In the genomic region with DNA sequence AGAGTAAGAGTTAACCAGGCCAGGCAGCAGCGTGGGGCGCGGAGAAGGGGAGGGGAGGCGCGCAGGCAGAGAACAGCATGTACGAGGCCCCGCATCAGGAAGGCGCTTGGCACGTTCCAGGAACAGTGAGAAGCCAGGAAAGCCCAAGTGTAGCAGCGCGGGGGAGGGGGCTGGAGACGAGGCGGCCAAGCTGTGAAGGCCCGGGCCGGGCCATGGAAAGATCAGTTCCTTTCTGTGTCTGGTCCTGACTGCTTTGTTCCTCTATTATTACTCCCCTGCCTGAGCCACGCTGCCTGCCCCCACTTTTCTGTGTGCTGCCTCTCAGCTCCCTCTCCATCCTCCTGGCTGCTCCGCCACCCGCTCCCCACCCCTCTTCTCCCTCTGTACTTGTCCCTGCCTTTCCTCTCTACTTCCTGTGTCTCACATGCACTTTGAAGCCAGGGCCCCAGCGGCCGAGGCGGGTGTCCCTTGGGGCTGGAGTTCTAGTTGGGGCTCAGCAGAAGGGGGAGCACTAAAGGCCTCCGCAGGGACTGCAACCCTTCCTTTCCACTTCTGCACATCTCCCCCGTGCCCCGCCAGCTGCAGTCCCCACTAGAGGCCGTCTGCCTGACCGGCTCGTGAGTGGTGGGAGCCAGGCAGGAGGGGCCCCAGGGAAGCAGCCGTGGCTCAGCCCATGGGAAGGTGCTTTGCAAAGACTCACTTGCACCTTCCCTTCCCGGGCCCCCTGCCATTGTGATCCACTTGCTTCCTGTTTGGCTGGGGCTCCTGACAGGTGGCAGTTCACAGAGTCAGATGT, we compare ENCODE assay signal across 9 cellular contexts.
DNase-seq lines count a peak whose midpoint lies in the region; ATAC-seq and TF ChIP-seq lines count a peak whose summit lies in the region.
"Had no signal": no experiment of that assay in that cellular context is flagged by ENCODE, and none has a peak within 500 bp of the region (broad histone marks: within the 10 kb centered on the region; RNA-seq: fewer than 3 reads in every experiment).

No MANE protein-coding gene starts in this region.

- DNase-seq in COLO668 (lab: John Stamatoyannopoulos, UW; ENCODE audit: unreplicated experiment) (peak; percentile 42), UCSD-AML1 (lab: John Stamatoyannopoulos, UW; ENCODE audit: unreplicated experiment) (peak; percentile 72), glutamatergic neuron (peak; percentile 66), omental fat pad (ENCODE audit: low spot score) (peak; percentile 51), HUDEP-2 (lab: John Stamatoyannopoulos, UW; ENCODE audit: unreplicated experiment in 76 of 76) (no peak), HPDE6-E6E7 (ENCODE audit: extremely low spot score) (no peak)
- DNase-seq in activated CD4-positive, alpha-beta T cell treated with anti-CD3 and anti-CD28 coated beads, Interleukin-2, amount 50 U/mL, for 48 hours = no peak
- DNase-seq: activated naive CD4-positive, alpha-beta T cell had no signal

- peak; percentile 95 for ATAC-seq in omental fat pad (ENCODE audit: low FRiP score)
- ATAC-seq in GM18511 (IDR thresholded peaks at IDR 0.05; ENCODE audit: unreplicated experiment) = no peak

- H3K27ac Mint-ChIP-seq in glutamatergic neuron (ENCODE audit: unreplicated experiment) = no peak overlapping the region

- peaks cover 9% of the 10 kb centered on the region for H3K27me3 Mint-ChIP-seq in glutamatergic neuron (ENCODE audit: unreplicated experiment)

- TF ChIP-seq CTCF in glutamatergic neuron (IDR thresholded peaks at IDR 0.05; ENCODE audit: partially characterized antibody, unreplicated experiment) (no peak), omental fat pad (IDR thresholded peaks at IDR 0.05) (no peak)

- H3K4me1 Mint-ChIP-seq in glutamatergic neuron (ENCODE audit: low read depth, unreplicated experiment) = peaks cover 10% of the 10 kb centered on the region

- H3K36me3 Mint-ChIP-seq in glutamatergic neuron (ENCODE audit: unreplicated experiment) = no peaks in the 10 kb centered on the region

- no peaks in the 10 kb centered on the region for H3K9me3 Mint-ChIP-seq in glutamatergic neuron (ENCODE audit: unreplicated experiment)

- H3K4me3 Mint-ChIP-seq in glutamatergic neuron (ENCODE audit: unreplicated experiment) = peak overlapping the region; percentile 49

Comparison
In these comparisons a context has a peak if more than half of its experiments do, and no peak if none do; other contexts are left out.
1. DNase-seq: peak in COLO668 (single experiment), UCSD-AML1 (single experiment), glutamatergic neuron (single experiment) and omental fat pad (single experiment); none in HUDEP-2 (0 of 76), HPDE6-E6E7 (single experiment) and activated CD4-positive, alpha-beta T cell treated with anti-CD3 and anti-CD28 coated beads, Interleukin-2, amount 50 U/mL, for 48 hours (0 of 2).